1 cellular context compared by ENCODE assay signal in genomic region chr4:40340034-40340433, GRCh38.
TF ChIP-seq lines count a peak whose summit lies in the region.

No MANE protein-coding gene starts in this region.

TF ChIP-seq in K562, 482 proteins besides CTCF, POLR2A, EP300 and RAD21 (continued from another document):
- no peak for TF ChIP-seq DEAF1 (CRISPR knock-in tag; IDR thresholded peaks at IDR 0.05)
- TF ChIP-seq THAP12 (CRISPR knock-in tag; IDR thresholded peaks at IDR 0.05) = no peak
- no peak for TF ChIP-seq ZNF212 (CRISPR knock-in tag; IDR thresholded peaks at IDR 0.05)
- TF ChIP-seq E2F6 (IDR thresholded peaks at IDR 0.05; ENCODE audit: borderline replicate concordance in 1 of 2, extremely low read depth in 1 of 2, insufficient read depth in 1 of 2, insufficient read length in 1 of 2, low read depth in 1 of 2, low read length in 1 of 2, poor library complexity in 1 of 2, severe bottlenecking in 1 of 2) = no peak
- no peak for TF ChIP-seq ZNF174 (CRISPR knock-in tag; IDR thresholded peaks at IDR 0.05)
- TF ChIP-seq GATAD2A (IDR thresholded peaks at IDR 0.05) = no peak
- no peak for TF ChIP-seq SMAD1 (IDR thresholded peaks at IDR 0.05; ENCODE audit: low read depth, low read length, partially characterized antibody)
- no peak for TF ChIP-seq SUPT5H (IDR thresholded peaks at IDR 0.05)
- no peak for TF ChIP-seq MGA (IDR thresholded peaks at IDR 0.05)
- no peak for TF ChIP-seq ZBTB5 (IDR thresholded peaks at IDR 0.05)
- no peak for TF ChIP-seq NRF1 (conservative IDR thresholded peaks at IDR 0.05 in 1 of 2, IDR thresholded peaks at IDR 0.05 in 1 of 2)
- no peak for TF ChIP-seq TBP (optimal IDR thresholded peaks at IDR 0.05; ENCODE audit: low read depth, low read length)
- TF ChIP-seq ARID2 (IDR thresholded peaks at IDR 0.05) = no peak
- TF ChIP-seq ZNF668 (CRISPR knock-in tag; IDR thresholded peaks at IDR 0.05) = no peak
- no peak for TF ChIP-seq SAFB (IDR thresholded peaks at IDR 0.05; ENCODE audit: borderline replicate concordance, low read depth, low read length)
- no peak for TF ChIP-seq JUN (IDR thresholded peaks at IDR 0.05; ENCODE audit: borderline replicate concordance, low read depth, low read length)
- TF ChIP-seq JUN (CRISPR knock-in tag; IDR thresholded peaks at IDR 0.05; ENCODE audit: borderline replicate concordance) = no peak
TF ChIP-seq in K562: peak in this region for 0.
